ENCODE assay signal across 16 cellular contexts in genomic region chr9:124813041-124813440, GRCh38. TPM values are rescaled to one million over a fixed set of nuclear protein-coding genes. Genes with fewer than 3 reads are reported as not detected.
DNase-seq lines count a peak whose midpoint lies in the region; ATAC-seq and TF ChIP-seq lines count a peak whose summit lies in the region.
"Had no signal": no experiment of that assay in that cellular context is flagged by ENCODE, and none has a peak within 500 bp of the region (broad histone marks: within the 10 kb centered on the region; RNA-seq: fewer than 3 reads in every experiment).

No MANE protein-coding gene starts in this region.

- no peaks in the 10 kb centered on the region for H4K20me1 ChIP-seq in osteoblast (ENCODE audit: insufficient read depth, low read length)

- no peaks in the 10 kb centered on the region for H3K27me3 ChIP-seq in osteoblast (ENCODE audit: insufficient read depth, low read length)
- H3K27me3 ChIP-seq: heart right ventricle, neural progenitor cell, right lobe of liver had no signal

- in situ Hi-C loops in GM13977 (cut with MboI; ENCODE audit: low pct_unique_long_range_greater_than_20kb, low sequenced_read_pairs, unreplicated experiment), result no loop called here

- H3K27ac ChIP-seq in epithelial cell of prostate (peak overlapping the region; percentile 82), osteoblast (ENCODE audit: low read depth, low read length) (peak overlapping the region; percentile 91)
- H3K27ac ChIP-seq: neural progenitor cell, right lobe of liver had no signal

- peaks cover 28% of the 10 kb centered on the region for H3K4me1 ChIP-seq in osteoblast (ENCODE audit: insufficient read depth, low read length)
- H3K4me1 ChIP-seq: right lobe of liver had no signal

- POLR2A ChIA-PET in HEK293T (lab: Yijun Ruan, JAX), result interaction anchor here (0.6 to 2.0 kb wide), 6 partner anchors 11 to 312 kb away, joined by 3 to 7 read pairs (median 5); partner anchors contain the start of genes ARPC5L, NR6A1, RPL35 and WDR38

- no peaks in the 10 kb centered on the region for H3K79me2 ChIP-seq in osteoblast (ENCODE audit: insufficient read depth, low read length)

- ATAC-seq in HG02885 (IDR thresholded peaks at IDR 0.05; ENCODE audit: poor library complexity, unreplicated experiment), result no peak
- ATAC-seq: right lobe of liver had no signal

- CTCF ChIA-PET in HEK293T (lab: Yijun Ruan, JAX), result interaction anchor here (1.4 to 2.0 kb wide), 3 partner anchors 27 to 40 kb away, joined by 3 to 9 read pairs (median 7); partner anchors contain the start of genes OLFML2A and WDR38

- peak overlapping the region; percentile 41 for H3K4me3 ChIP-seq in osteoblast (ENCODE audit: insufficient read depth, low read length)
- H3K4me3 ChIP-seq: heart right ventricle, neural progenitor cell, right lobe of liver had no signal

- H2AFZ ChIP-seq in osteoblast (ENCODE audit: low read length), result peak overlapping the region; percentile 77
- H2AFZ ChIP-seq: neural progenitor cell had no signal

- no peaks in the 10 kb centered on the region for H3K36me3 ChIP-seq in osteoblast (ENCODE audit: insufficient read depth, low read length)
- H3K36me3 ChIP-seq: neural progenitor cell, right lobe of liver had no signal

- no peaks in the 10 kb centered on the region for H3K9me3 ChIP-seq in osteoblast (ENCODE audit: low read depth, low read length)
- H3K9me3 ChIP-seq: heart right ventricle, right lobe of liver had no signal

- peak overlapping the region; percentile 78 for H3K4me2 ChIP-seq in osteoblast (ENCODE audit: insufficient read depth, low read length)
- H3K4me2 ChIP-seq: neural progenitor cell had no signal

- TF ChIP-seq CTCF in osteoblast (IDR thresholded peaks at IDR 0.05; ENCODE audit: extremely low read depth, low read depth, low read length) (no peak), GM13977 (IDR thresholded peaks at IDR 0.05; ENCODE audit: extremely low read depth, insufficient read depth, missing control alignments) (no peak)

- DNase-seq in Daoy (ENCODE audit: low read depth), result peak; percentile 44
- DNase-seq in NCI-H69 (lab: John Stamatoyannopoulos, UW), result peak; percentile 81
- DNase-seq in epithelial cell of prostate (ENCODE audit: low read depth, low spot score), result no peak
- no peak for DNase-seq in osteoblast (ENCODE audit: insufficient read length, low spot score, missing footprints)
- DNase-seq in HEK293T (ENCODE audit: extremely low spot score), result no peak
- DNase-seq in activated CD4-positive, alpha-beta T cell treated with anti-CD3 and anti-CD28 coated beads for 1 hour, result no peak
- no peak for DNase-seq in GM13977 (ENCODE audit: low spot score)
- DNase-seq: activated naive CD4-positive, alpha-beta T cell treated with anti-CD3 and anti-CD28 coated beads, Interleukin-2, amount 50 U/mL, for 16 hours; activated T-cell treated with anti-CD3 and anti-CD28 coated beads, Interleukin-2, amount 50 U/mL, for 1 hour; CD8-positive, alpha-beta memory T cell; heart right ventricle; NCI-H1930; NCI-H446 treated with DMSO at 0.1 percent for 48 hours had no signal

TF ChIP-seq in HEK293T, 16 proteins besides CTCF, POLR2A, EP300 and RAD21:
- no peak for TF ChIP-seq NFRKB (IDR thresholded peaks at IDR 0.05)
- no peak for TF ChIP-seq TARDBP (IDR thresholded peaks at IDR 0.05)
- TF ChIP-seq ELF4 (IDR thresholded peaks at IDR 0.05), result no peak
- no peak for TF ChIP-seq SP1 (IDR thresholded peaks at IDR 0.05)
- no peak for TF ChIP-seq L3MBTL2 (conservative IDR thresholded peaks at IDR 0.05)
- TF ChIP-seq ARNT (IDR thresholded peaks at IDR 0.05), result no peak
- TF ChIP-seq LEF1 (IDR thresholded peaks at IDR 0.05; ENCODE audit: borderline replicate concordance), result no peak
- no peak for TF ChIP-seq CTBP1 (IDR thresholded peaks at IDR 0.05; ENCODE audit: borderline replicate concordance)
- no peak for TF ChIP-seq HDGF (IDR thresholded peaks at IDR 0.05; ENCODE audit: borderline replicate concordance)
- no peak for TF ChIP-seq PKNOX1 (IDR thresholded peaks at IDR 0.05)
- no peak for TF ChIP-seq BHLHE40 (IDR thresholded peaks at IDR 0.05; ENCODE audit: borderline replicate concordance)
- TF ChIP-seq SUZ12 (IDR thresholded peaks at IDR 0.05), result no peak
- no peak for TF ChIP-seq ZNF384 (IDR thresholded peaks at IDR 0.05)
- TF ChIP-seq FOXK2 (IDR thresholded peaks at IDR 0.05), result no peak
- TF ChIP-seq FOXM1 (IDR thresholded peaks at IDR 0.05; ENCODE audit: borderline replicate concordance), result no peak
- no peak for TF ChIP-seq FOXA1 (IDR thresholded peaks at IDR 0.05)
TF ChIP-seq in HEK293T: peak in this region for 0.

RNA-seq across cellular contexts. Expression of gene OLFML2A, which starts 36.1 kb away (rescaled TPM):
- total RNA-seq in Daoy (2014; rRNA removed; shearing (Covaris generic)), result 3.9 and 5.7 TPM in 2 replicates
- total RNA-seq in osteoblast, result 27.1 and 29.7 TPM in 2 replicates
- total RNA-seq: CD8-positive, alpha-beta memory T cell had no signal

RNA-seq across cellular contexts. Expression of gene WDR38, which starts 40.2 kb away (rescaled TPM):
- total RNA-seq in Daoy (2014; rRNA removed; shearing (Covaris generic)), result 0.12 TPM in 1 of 2 replicates, not detected in the other
- total RNA-seq in osteoblast, result not detected in 2 replicates
- total RNA-seq: CD8-positive, alpha-beta memory T cell; right lobe of liver had no signal

RNA-seq across cellular contexts. Expression of gene NR6A1, which starts 41.9 kb away (rescaled TPM):
- 1.3 and 5.1 TPM in 2 replicates for total RNA-seq in Daoy (2014; rRNA removed; shearing (Covaris generic))
- 0.36 and 0.88 TPM in 2 replicates for total RNA-seq in osteoblast

RNA-seq across cellular contexts. Expression of gene RPL35, which starts 48.7 kb away (rescaled TPM):
- 4,733 and 5,328 TPM in 2 replicates for total RNA-seq in Daoy (2014; rRNA removed; shearing (Covaris generic))
- 1,644 and 1,645 TPM in 2 replicates for total RNA-seq in osteoblast

RNA-seq across cellular contexts. Expression of gene ARPC5L, which starts 48.9 kb away (rescaled TPM):
- total RNA-seq in Daoy (2014; rRNA removed; shearing (Covaris generic)), result 52.8 and 81.8 TPM in 2 replicates
- total RNA-seq in osteoblast, result 9.8 and 11.8 TPM in 2 replicates

Comparison
In these comparisons a context has a peak if more than half of its experiments do, and no peak if none do; other contexts are left out.
1. DNase-seq: peak in Daoy (single experiment) and NCI-H69 (single experiment); none in epithelial cell of prostate (single experiment), osteoblast (single experiment), HEK293T (single experiment), activated CD4-positive, alpha-beta T cell treated with anti-CD3 and anti-CD28 coated beads for 1 hour (single experiment) and GM13977 (single experiment).